ENCODE assay signal across 29 cellular contexts in the genomic region with DNA sequence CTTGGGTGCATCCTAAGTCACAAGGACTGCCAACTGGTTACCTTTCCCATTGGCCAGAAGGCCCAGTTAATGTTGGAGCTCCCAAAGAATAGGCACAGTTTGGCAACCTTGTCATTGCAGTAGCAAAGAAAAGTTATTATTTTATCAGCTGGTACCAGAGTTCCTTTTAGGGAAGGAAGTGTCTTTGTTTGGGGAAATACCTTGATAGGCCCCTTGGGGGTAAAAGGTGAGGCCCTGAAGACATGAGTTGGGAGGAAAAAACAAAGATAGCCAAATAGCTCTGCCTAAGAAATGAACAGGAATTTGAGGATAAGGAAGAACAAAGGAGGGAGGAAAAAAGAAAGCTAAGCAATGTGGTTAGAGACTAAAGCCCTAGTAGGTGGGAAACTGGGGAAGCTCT.
"Had no signal": no experiment of that assay in that cellular context is flagged by ENCODE, and none has a peak within 500 bp of the region (broad histone marks: within the 10 kb centered on the region; RNA-seq: fewer than 3 reads in every experiment).

No MANE protein-coding gene starts in this region.

- H3K4me1 ChIP-seq: body of pancreas, suprapubic skin had no signal

- H3K4me3 ChIP-seq: body of pancreas, cardiac muscle cell, esophagus squamous epithelium, gastrocnemius medialis, left ventricle myocardium inferior, stomach, suprapubic skin, transverse colon, vagina had no signal

- H3K36me3 ChIP-seq: cardiac muscle cell, esophagus squamous epithelium, gastrocnemius medialis, left ventricle myocardium inferior, stomach, suprapubic skin, transverse colon, vagina, WERI-Rb-1 had no signal

- DNase-seq: activated CD4-positive, alpha-beta T cell treated with anti-CD3 and anti-CD28 coated beads for 1 hour; activated CD4-positive, alpha-beta T cell treated with anti-CD3 and anti-CD28 coated beads, Interleukin-2, amount 50 U/mL, for 1 hour; activated gamma-delta T cell treated with Interleukin-2 at 50 U/mL for 16 hours; activated T-cell treated with anti-CD3 and anti-CD28 coated beads, Interleukin-2, amount 50 U/mL, for 1 hour; anterior cingulate cortex; body of pancreas; effector CD8-positive, alpha-beta T cell; esophagus squamous epithelium; gastrocnemius medialis; head of caudate nucleus; hypothalamus; left ventricle myocardium inferior; mammary epithelial cell; occipital lobe; posterior cingulate gyrus; small intestine; stimulated activated CD4-positive, alpha-beta T cell treated with anti-CD3 and anti-CD28 coated beads, Interleukin-2, amount 100 ng/mL, for 24 hours; stomach; T-helper 17 cell; transverse colon; WERI-Rb-1 had no signal

- H3K27me3 Mint-ChIP-seq: activated naive CD4-positive, alpha-beta T cell treated with anti-CD3 and anti-CD28 coated beads, Interleukin-2, amount 50 U/mL, for 24 hours; dendritic cell treated with granulocyte-macrophage colony-stimulating factor and Interleukin-4, amounts not matched to agents 40 ng/mL and 50 ng/mL, for 4 days had no signal

- FAIRE-seq: small intestine had no signal

- H3K9me3 Mint-ChIP-seq: activated naive CD4-positive, alpha-beta T cell treated with anti-CD3 and anti-CD28 coated beads, Interleukin-2, amount 50 U/mL, for 24 hours; dendritic cell treated with granulocyte-macrophage colony-stimulating factor and Interleukin-4, amounts not matched to agents 40 ng/mL and 50 ng/mL, for 4 days; nephron; stimulated activated effector memory CD8-positive, alpha-beta T cell treated with anti-CD3 and anti-CD28 coated beads, Interleukin-12 subunit alpha, Interleukin-12 subunit beta, amount 100 ng/mL, for 72 hours had no signal

- H3K4me3 Mint-ChIP-seq: activated naive CD4-positive, alpha-beta T cell treated with anti-CD3 and anti-CD28 coated beads, Interleukin-2, amount 50 U/mL, for 24 hours; dendritic cell treated with granulocyte-macrophage colony-stimulating factor and Interleukin-4, amounts not matched to agents 40 ng/mL and 50 ng/mL, for 4 days; nephron; stimulated activated effector memory CD8-positive, alpha-beta T cell treated with anti-CD3 and anti-CD28 coated beads, Interleukin-12 subunit alpha, Interleukin-12 subunit beta, amount 100 ng/mL, for 72 hours; T-helper 17 cell had no signal

- H3K36me3 Mint-ChIP-seq: activated naive CD4-positive, alpha-beta T cell treated with anti-CD3 and anti-CD28 coated beads, Interleukin-2, amount 50 U/mL, for 24 hours; stimulated activated effector memory CD8-positive, alpha-beta T cell treated with anti-CD3 and anti-CD28 coated beads, Interleukin-12 subunit alpha, Interleukin-12 subunit beta, amount 100 ng/mL, for 72 hours had no signal

- H3K27ac ChIP-seq: body of pancreas, cardiac muscle cell, esophagus squamous epithelium, gastrocnemius medialis, left ventricle myocardium inferior, stomach, suprapubic skin, transverse colon, vagina, WERI-Rb-1 had no signal

- ATAC-seq: body of pancreas; gastrocnemius medialis; sciatic nerve; stimulated activated effector memory CD8-positive, alpha-beta T cell treated with anti-CD3 and anti-CD28 coated beads, Interleukin-12 subunit alpha, Interleukin-12 subunit beta, amount 100 ng/mL, for 72 hours; T-helper 17 cell had no signal

- H3K27me3 ChIP-seq: body of pancreas, cardiac muscle cell, gastrocnemius medialis, stomach, suprapubic skin, transverse colon, vagina had no signal

- H3K9me3 ChIP-seq: body of pancreas, esophagus squamous epithelium, gastrocnemius medialis, left ventricle myocardium inferior, stomach, suprapubic skin, transverse colon, vagina had no signal

- H3K27ac Mint-ChIP-seq: activated naive CD4-positive, alpha-beta T cell treated with anti-CD3 and anti-CD28 coated beads, Interleukin-2, amount 50 U/mL, for 24 hours; dendritic cell treated with granulocyte-macrophage colony-stimulating factor and Interleukin-4, amounts not matched to agents 40 ng/mL and 50 ng/mL, for 4 days; nephron; stimulated activated effector memory CD8-positive, alpha-beta T cell treated with anti-CD3 and anti-CD28 coated beads, Interleukin-12 subunit alpha, Interleukin-12 subunit beta, amount 100 ng/mL, for 72 hours had no signal
